Comparison of ENCODE assay signal across 21 cellular contexts in the genomic region with DNA sequence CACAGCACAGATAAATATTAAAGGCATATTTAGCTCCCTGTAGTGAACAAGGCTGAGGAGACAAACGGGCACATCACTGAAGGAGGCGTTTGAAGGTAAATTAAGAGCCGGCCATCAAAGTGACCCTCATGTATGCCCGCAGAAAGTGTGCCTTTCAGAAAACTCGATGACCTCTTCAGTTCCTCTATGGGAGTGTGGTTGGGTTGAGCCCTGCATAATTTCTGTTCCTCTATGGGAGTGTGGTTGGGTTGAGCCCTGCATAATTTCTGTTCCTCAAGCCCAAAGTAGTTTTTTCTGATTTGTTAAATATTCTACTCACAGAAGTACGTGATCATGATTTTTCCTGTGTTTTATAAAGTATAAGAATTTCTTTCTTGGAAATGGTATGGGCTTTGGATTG.
DNase-seq lines count a peak whose midpoint lies in the region; ATAC-seq and TF ChIP-seq lines count a peak whose summit lies in the region.
"Had no signal": no experiment of that assay in that cellular context is flagged by ENCODE, and none has a peak within 500 bp of the region (broad histone marks: within the 10 kb centered on the region; RNA-seq: fewer than 3 reads in every experiment).

No MANE protein-coding gene starts in this region.

- peak overlapping the region; percentile 83 for H3K27ac ChIP-seq in parathyroid adenoma
- H3K27ac ChIP-seq: BLaER1 treated with 17β-estradiol and CSF1 and Interleukin-3, amounts not matched to agents 10 nM and 100 nM had no signal

- H3K4me3 ChIP-seq in parathyroid adenoma (ENCODE audit: low read depth, low read length): no peak overlapping the region
- H3K4me3 ChIP-seq in lower leg skin (ENCODE audit: low read depth, poor library complexity, severe bottlenecking): no peak overlapping the region
- H3K4me3 ChIP-seq: BLaER1 treated with 17β-estradiol and CSF1 and Interleukin-3, amounts not matched to agents 10 nM and 100 nM had no signal

- peak; percentile 1 for DNase-seq in NOMO-1 treated with DMSO at 0.1 percent for 48 hours (lab: John Stamatoyannopoulos, UW; ENCODE audit: unreplicated experiment)
- DNase-seq in globus pallidus (ENCODE audit: low spot score): no peak
- no peak for DNase-seq in lower leg skin (ENCODE audit: low spot score in 2 of 2)
- DNase-seq: CD8-positive, alpha-beta memory T cell; DMS53; EL; IMR-90; NCI-H1092 treated with DMSO at 0.1 percent for 48 hours; NCI-H2081; NCI-H2171 treated with DMSO at 0.1 percent for 48 hours; NCI-H446; NCI-H526 treated with DMSO at 0.1 percent for 48 hours; RPMI8226; SHP77 treated with DMSO at 0.1 percent for 48 hours; T-cell had no signal

- no peaks in the 10 kb centered on the region for H3K27me3 ChIP-seq in parathyroid adenoma (ENCODE audit: control insufficient read depth, insufficient read depth, low read length)
- H3K27me3 ChIP-seq: BLaER1 treated with 17β-estradiol and CSF1 and Interleukin-3, amounts not matched to agents 10 nM and 100 nM had no signal

- no peak for TF ChIP-seq POLR2A in lower leg skin (IDR thresholded peaks at IDR 0.05)

- 79 to 82% methylated on average over 6 of the region's 6 CpGs for WGBS in lower leg skin, 2 donors

- H3K4me1 ChIP-seq in parathyroid adenoma: peaks cover 28% of the 10 kb centered on the region

- intact Hi-C loops in lower leg skin (cut with DNase I; ENCODE audit: low total_unique reads): no loop called here

- H3K36me3 ChIP-seq in parathyroid adenoma (ENCODE audit: control insufficient read depth, insufficient read depth, low read length): no peaks in the 10 kb centered on the region
- H3K36me3 ChIP-seq: BLaER1 treated with 17β-estradiol and CSF1 and Interleukin-3, amounts not matched to agents 10 nM and 100 nM had no signal

- no peaks in the 10 kb centered on the region for H3K9me3 ChIP-seq in parathyroid adenoma (ENCODE audit: control insufficient read depth, low read length)
- H3K9me3 ChIP-seq: BLaER1 treated with 17β-estradiol and CSF1 and Interleukin-3, amounts not matched to agents 10 nM and 100 nM had no signal

- H2AFZ ChIP-seq in parathyroid adenoma: peak overlapping the region; percentile 54

- no peak overlapping the region for H3K9ac ChIP-seq in parathyroid adenoma
- H3K9ac ChIP-seq: BLaER1 treated with 17β-estradiol and CSF1 and Interleukin-3, amounts not matched to agents 10 nM and 100 nM had no signal

- H3K79me2 ChIP-seq in parathyroid adenoma: no peaks in the 10 kb centered on the region

- no peak overlapping the region for H3K4me2 ChIP-seq in parathyroid adenoma (ENCODE audit: low read length)

- ATAC-seq in GM18868 (IDR thresholded peaks at IDR 0.05; ENCODE audit: unreplicated experiment): peak; percentile 56
- peak; percentile 58 for ATAC-seq in HG02588 (IDR thresholded peaks at IDR 0.05; ENCODE audit: unreplicated experiment)
- no peak for ATAC-seq in GM18502 (IDR thresholded peaks at IDR 0.05; ENCODE audit: poor library complexity, unreplicated experiment)
- ATAC-seq: SK-N-SH treated with all-trans-retinoic acid at 6 μM for 48 hours, T-cell had no signal

- TF ChIP-seq CTCF in parathyroid adenoma (IDR thresholded peaks at IDR 0.05): no peak
- no peak for TF ChIP-seq CTCF in lower leg skin (IDR thresholded peaks at IDR 0.05)
